ENCODE assay signal across 18 cellular contexts in genomic region chr17:82933911-82934310, GRCh38.
A peak's percentile ranks its signal among the peaks of the same experiment; 100 is the strongest.
DNase-seq lines count a peak whose midpoint lies in the region; ATAC-seq, FAIRE-seq and TF ChIP-seq lines count a peak whose summit lies in the region.
"Had no signal": no experiment of that assay in that cellular context is flagged by ENCODE, and none has a peak within 500 bp of the region (broad histone marks: within the 10 kb centered on the region; RNA-seq: fewer than 3 reads in every experiment).

No MANE protein-coding gene starts in this region.

- no peak overlapping the region for H3K4me2 ChIP-seq in OCI-LY7 (ENCODE audit: low read length)
- H3K4me2 ChIP-seq: neural progenitor cell had no signal

- no peak overlapping the region for H3K4me3 ChIP-seq in OCI-LY7 (ENCODE audit: low read depth, low read length, poor library complexity, severe bottlenecking)
- H3K4me3 ChIP-seq in endodermal cell (ENCODE audit: low read length) = no peak overlapping the region
- H3K4me3 ChIP-seq in ovary = no peak overlapping the region
- H3K4me3 ChIP-seq in breast epithelium = no peak overlapping the region
- H3K4me3 ChIP-seq: neural progenitor cell, skin epidermis had no signal

- TF ChIP-seq CTCF in D721Med (IDR thresholded peaks at IDR 0.05; ENCODE audit: insufficient read depth, missing control alignments) (peak; percentile 4), OCI-LY7 (conservative IDR thresholded peaks at IDR 0.05; ENCODE audit: low read length) (0 out of 2 replicates have a peak, but pooled peaks have one; percentile 29), endodermal cell (conservative IDR thresholded peaks at IDR 0.05) (peak; percentile 56), ovary (IDR thresholded peaks at IDR 0.05) (no peak), breast epithelium (IDR thresholded peaks at IDR 0.05) (no peak)

- CTCF ChIA-PET in OCI-LY7 (lab: Charles Lee; ENCODE audit: unreplicated experiment) = no interaction called here

- H3K9me3 Mint-ChIP-seq in endodermal cell = no peaks in the 10 kb centered on the region
- H3K9me3 Mint-ChIP-seq: IgD-negative memory B cell; memory B cell; neural progenitor cell; stimulated activated naive B cell treated with anti-CD40 and anti-IgM and Interleukin-4, amounts not matched to agents 10 μg/mL and 1 μg/mL and 100 μg/mL, for 72 hours had no signal

- no peaks in the 10 kb centered on the region for H4K20me1 ChIP-seq in OCI-LY7 (ENCODE audit: insufficient read depth, low read length)

- no peak for ATAC-seq in GM19023 (IDR thresholded peaks at IDR 0.05; ENCODE audit: unreplicated experiment)
- ATAC-seq: stimulated activated naive B cell treated with anti-CD40 and anti-IgM and Interleukin-4, amounts not matched to agents 10 μg/mL and 1 μg/mL and 100 μg/mL, for 72 hours had no signal

- H3K9me2 ChIP-seq in OCI-LY7 (ENCODE audit: insufficient read depth, low read length) = no peaks in the 10 kb centered on the region

- no peaks in the 10 kb centered on the region for H3K27me3 Mint-ChIP-seq in endodermal cell (ENCODE audit: insufficient read depth)
- H3K27me3 Mint-ChIP-seq: IgD-negative memory B cell; memory B cell; stimulated activated naive B cell treated with anti-CD40 and anti-IgM and Interleukin-4, amounts not matched to agents 10 μg/mL and 1 μg/mL and 100 μg/mL, for 72 hours had no signal

- TF ChIP-seq POLR2A in ovary (IDR thresholded peaks at IDR 0.05) (no peak), breast epithelium (IDR thresholded peaks at IDR 0.05) (no peak)

- no peak for DNase-seq in D721Med (ENCODE audit: insufficient read length, low spot score)
- DNase-seq in OCI-LY7 (ENCODE audit: low spot score) = no peak
- DNase-seq in endodermal cell = no peak
- peak in 3 of 5 donors; percentile 5 to 26 (median 12) for DNase-seq in ovary
- no peak for DNase-seq in stimulated activated CD4-positive, alpha-beta T cell treated with anti-CD3 and anti-CD28 coated beads, Interleukin-15, amount 100 ng/mL, for 24 hours
- DNase-seq in HuH-7 (ENCODE audit: low spot score) = no peak
- no peak for DNase-seq in breast epithelium (ENCODE audit: low spot score in 2 of 2)
- DNase-seq: activated naive CD4-positive, alpha-beta T cell treated with Interleukin-2 at 50 U/mL for 16 hours; GF-D8; NCI-H1092 treated with DMSO at 0.1 percent for 48 hours; NCI-H774; stimulated activated naive B cell treated with anti-CD40 and anti-IgM and Interleukin-4, amounts not matched to agents 10 μg/mL and 1 μg/mL and 100 μg/mL, for 72 hours; T-helper 1 cell had no signal

- H3K4me1 ChIP-seq in OCI-LY7 (ENCODE audit: insufficient read depth, low read length, poor library complexity, severe bottlenecking) = no peaks in the 10 kb centered on the region
- H3K4me1 ChIP-seq in endodermal cell (ENCODE audit: control insufficient read depth, insufficient read depth, low read length) = no peaks in the 10 kb centered on the region
- peaks cover 5% of the 10 kb centered on the region for H3K4me1 ChIP-seq in ovary (ENCODE audit: insufficient read depth)
- peaks cover 0 to 5% of the 10 kb centered on the region in 2 donors for H3K4me1 ChIP-seq in breast epithelium

- H3K36me3 Mint-ChIP-seq in endodermal cell (ENCODE audit: low read depth) = peaks cover 65% of the 10 kb centered on the region

- no peak overlapping the region for H3K9ac ChIP-seq in endodermal cell (ENCODE audit: extremely low read depth, low read length, poor library complexity, severe bottlenecking)
- H3K9ac ChIP-seq: neural progenitor cell had no signal

- POLR2A ChIA-PET in OCI-LY7 (lab: Charles Lee) = no interaction called here

- TF ChIP-seq EP300 in ovary (IDR thresholded peaks at IDR 0.05) = no peak

- no peak overlapping the region for H3K27ac ChIP-seq in OCI-LY7 (ENCODE audit: low read depth, low read length, poor library complexity, severe bottlenecking)
- no peak overlapping the region for H3K27ac ChIP-seq in endodermal cell (ENCODE audit: low read depth, low read length)
- H3K27ac ChIP-seq in ovary = no peak overlapping the region
- no peak overlapping the region for H3K27ac ChIP-seq in breast epithelium
- H3K27ac ChIP-seq: neural progenitor cell, skin epidermis had no signal

- H3K4me3 Mint-ChIP-seq in endodermal cell = no peak overlapping the region
- H3K4me3 Mint-ChIP-seq: IgD-negative memory B cell; memory B cell; neural progenitor cell; stimulated activated naive B cell treated with anti-CD40 and anti-IgM and Interleukin-4, amounts not matched to agents 10 μg/mL and 1 μg/mL and 100 μg/mL, for 72 hours had no signal

- H3K4me1 Mint-ChIP-seq in endodermal cell = no peaks in the 10 kb centered on the region
- H3K4me1 Mint-ChIP-seq: IgD-negative memory B cell, memory B cell had no signal

- H3K36me3 ChIP-seq in OCI-LY7 (ENCODE audit: insufficient read depth, low read length) = peaks cover 82% of the 10 kb centered on the region
- peaks cover 37% of the 10 kb centered on the region for H3K36me3 ChIP-seq in endodermal cell (ENCODE audit: control insufficient read depth, insufficient read depth, low read length)
- no peaks in the 10 kb centered on the region for H3K36me3 ChIP-seq in ovary
- no peaks in the 10 kb centered on the region for H3K36me3 ChIP-seq in breast epithelium
- H3K36me3 ChIP-seq: neural progenitor cell had no signal

- FAIRE-seq in D721Med (lab: Jason Lieb, UNC) = no peak

- 95 to 97% methylated on average over 15 of the region's 15 CpGs for WGBS in endodermal cell (ENCODE audit: insufficient coverage in 1 of 2, insufficient read length in 1 of 2), 2 experiments
- WGBS in ovary, 3 donors = 87 to 92% (median 91%) methylated on average over 15 of the region's 15 CpGs

- H3K9me3 ChIP-seq in OCI-LY7 (ENCODE audit: low read length) (no peaks in the 10 kb centered on the region), endodermal cell (ENCODE audit: control insufficient read depth, low read length) (no peaks in the 10 kb centered on the region), ovary (no peaks in the 10 kb centered on the region), breast epithelium (no peaks in the 10 kb centered on the region)

- no peaks in the 10 kb centered on the region for H3K79me2 ChIP-seq in OCI-LY7 (ENCODE audit: insufficient read depth, low read depth, low read length)

- no peak overlapping the region for H2AFZ ChIP-seq in OCI-LY7 (ENCODE audit: low read length)
- H2AFZ ChIP-seq: neural progenitor cell had no signal

- H3K27ac Mint-ChIP-seq in endodermal cell = no peak overlapping the region
- H3K27ac Mint-ChIP-seq: IgD-negative memory B cell; memory B cell; neural progenitor cell; stimulated activated naive B cell treated with anti-CD40 and anti-IgM and Interleukin-4, amounts not matched to agents 10 μg/mL and 1 μg/mL and 100 μg/mL, for 72 hours had no signal

- BruUV-seq in OCI-LY7 (replicated peaks; lab: Mats Ljungman, UMichigan) = no TSS peak

- H3K27me3 ChIP-seq in endodermal cell (ENCODE audit: control insufficient read depth, insufficient read depth, low read length, poor library complexity, severe bottlenecking) (no peaks in the 10 kb centered on the region), ovary (no peaks in the 10 kb centered on the region), breast epithelium (no peaks in the 10 kb centered on the region)
- H3K27me3 ChIP-seq: neural progenitor cell had no signal

- intact Hi-C loops in OCI-LY7 (cut with micrococcal nuclease; ENCODE audit: unreplicated experiment) (no loop called here), ovary (cut with DNase I) (no loop called here), breast epithelium (cut with DNase I; ENCODE audit: low total_unique reads) (no loop called here)

Comparison
In these comparisons a context has a peak if more than half of its experiments do, and no peak if none do; other contexts are left out.
1. DNase-seq: peak in ovary (3 of 5); none in D721Med (single experiment), OCI-LY7 (single experiment), endodermal cell (single experiment), stimulated activated CD4-positive, alpha-beta T cell treated with anti-CD3 and anti-CD28 coated beads, Interleukin-15, amount 100 ng/mL, for 24 hours (single experiment), HuH-7 (single experiment) and breast epithelium (0 of 2).
2. CTCF ChIP-seq: peak in D721Med (single experiment), OCI-LY7 (single experiment) and endodermal cell (single experiment); none in ovary (0 of 3) and breast epithelium (0 of 3).